In genomic region chr9:22008662-22009562, GRCh38 we compare ENCODE assay signal across 1 cellular context.
TF ChIP-seq lines count a peak whose summit lies in the region.

Gene CDKN2B, minus strand, starts transcription at chr9:22009305. Its CDS starts 352 bp downstream, at chr9:22008953.

TF ChIP-seq in HEK293, 187 proteins besides CTCF, POLR2A, EP300 and RAD21 (continued from another document and continues in another):
- no peak for TF ChIP-seq ZNF488 (tag by site-specific recombination; IDR thresholded peaks at IDR 0.05)
- TF ChIP-seq ZNF221 (tag by site-specific recombination; IDR thresholded peaks at IDR 0.05; ENCODE audit: borderline replicate concordance) = no peak
- 0 out of 2 replicates have a peak, but pooled peaks have one; percentile 32 for TF ChIP-seq TSHZ1 (tag by site-specific recombination; IDR thresholded peaks at IDR 0.05; ENCODE audit: borderline replicate concordance)
- no peak for TF ChIP-seq ZNF132 (tag by site-specific recombination; IDR thresholded peaks at IDR 0.05; ENCODE audit: borderline replicate concordance)
- TF ChIP-seq ZNF530 (tag by site-specific recombination; IDR thresholded peaks at IDR 0.05; ENCODE audit: low read depth) = no peak
- TF ChIP-seq ZNF138 (tag by site-specific recombination; IDR thresholded peaks at IDR 0.05; ENCODE audit: borderline replicate concordance) = no peak
- no peak for TF ChIP-seq ZNF473 (tag by site-specific recombination; IDR thresholded peaks at IDR 0.05)
- no peak for TF ChIP-seq ZNF639 (tag by site-specific recombination; IDR thresholded peaks at IDR 0.05)
- peak; percentile 40; the same call in 1 of the 2 replicates for TF ChIP-seq OSR2 (tag by site-specific recombination; IDR thresholded peaks at IDR 0.05)
- TF ChIP-seq ZNF843 (tag by site-specific recombination; IDR thresholded peaks at IDR 0.05) = peak; percentile 25; the same call in 1 of the 2 replicates
- TF ChIP-seq ZNF214 (tag by site-specific recombination; IDR thresholded peaks at IDR 0.05; ENCODE audit: borderline replicate concordance) = no peak
- no peak for TF ChIP-seq ZFP3 (tag by site-specific recombination; IDR thresholded peaks at IDR 0.05; ENCODE audit: low read depth)
- no peak for TF ChIP-seq YY2 (tag by site-specific recombination; IDR thresholded peaks at IDR 0.05)
- TF ChIP-seq ZNF571 (tag by site-specific recombination; IDR thresholded peaks at IDR 0.05) = no peak
- no peak for TF ChIP-seq ZNF664 (tag by site-specific recombination; IDR thresholded peaks at IDR 0.05)
- 0 out of 2 replicates have a peak, but pooled peaks have one; percentile 22 for TF ChIP-seq HIC1 (tag by site-specific recombination; IDR thresholded peaks at IDR 0.05)
- TF ChIP-seq PRDM6 (tag by site-specific recombination; IDR thresholded peaks at IDR 0.05) = no peak; the same call in 1 of the 2 replicates
- no peak for TF ChIP-seq ZNF768 (tag by site-specific recombination; IDR thresholded peaks at IDR 0.05)
- TF ChIP-seq ZNF37A (tag by site-specific recombination; IDR thresholded peaks at IDR 0.05) = no peak
- TF ChIP-seq ZNF184 (tag by site-specific recombination; IDR thresholded peaks at IDR 0.05) = no peak
- TF ChIP-seq MZF1 (tag by site-specific recombination; IDR thresholded peaks at IDR 0.05; ENCODE audit: borderline replicate concordance) = peak; percentile 71; the same call in 1 of the 2 replicates
- no peak for TF ChIP-seq GLI4 (tag by site-specific recombination; IDR thresholded peaks at IDR 0.05)
- no peak for TF ChIP-seq ATF2 (tag by site-specific recombination; IDR thresholded peaks at IDR 0.05; ENCODE audit: low read depth)
- TF ChIP-seq ZNF701 (tag by site-specific recombination; IDR thresholded peaks at IDR 0.05) = no peak
- TF ChIP-seq ZNF302 (tag by site-specific recombination; IDR thresholded peaks at IDR 0.05; ENCODE audit: low read depth) = no peak
- TF ChIP-seq MYNN (tag by site-specific recombination; IDR thresholded peaks at IDR 0.05; ENCODE audit: borderline replicate concordance) = no peak
- TF ChIP-seq ZNF426 (tag by site-specific recombination; IDR thresholded peaks at IDR 0.05) = no peak
- peak; percentile 87 for TF ChIP-seq ZNF501 (tag by site-specific recombination; IDR thresholded peaks at IDR 0.05)
- no peak for TF ChIP-seq ZSCAN23 (tag by site-specific recombination; IDR thresholded peaks at IDR 0.05)
- TF ChIP-seq ZNF645 (tag by site-specific recombination; IDR thresholded peaks at IDR 0.05) = no peak
- TF ChIP-seq ZNF747 (tag by site-specific recombination; IDR thresholded peaks at IDR 0.05) = no peak
- no peak for TF ChIP-seq ZNF654 (tag by site-specific recombination; IDR thresholded peaks at IDR 0.05; ENCODE audit: low read depth)
- no peak for TF ChIP-seq ZNF670 (tag by site-specific recombination; IDR thresholded peaks at IDR 0.05; ENCODE audit: low read depth)
- no peak for TF ChIP-seq ZNF211 (tag by site-specific recombination; IDR thresholded peaks at IDR 0.05; ENCODE audit: low read depth)
- TF ChIP-seq ZNF513 (tag by site-specific recombination; IDR thresholded peaks at IDR 0.05) = 0 out of 2 replicates have a peak, but pooled peaks have one; percentile 1
- no peak for TF ChIP-seq ZNF280C (tag by site-specific recombination; IDR thresholded peaks at IDR 0.05)
- no peak for TF ChIP-seq BCL6B (tag by site-specific recombination; IDR thresholded peaks at IDR 0.05)
- peak; percentile 63; the same call in 1 of the 2 replicates for TF ChIP-seq ZBTB48 (tag by site-specific recombination; IDR thresholded peaks at IDR 0.05)
